18 cellular contexts compared by ENCODE assay signal in the genomic region with DNA sequence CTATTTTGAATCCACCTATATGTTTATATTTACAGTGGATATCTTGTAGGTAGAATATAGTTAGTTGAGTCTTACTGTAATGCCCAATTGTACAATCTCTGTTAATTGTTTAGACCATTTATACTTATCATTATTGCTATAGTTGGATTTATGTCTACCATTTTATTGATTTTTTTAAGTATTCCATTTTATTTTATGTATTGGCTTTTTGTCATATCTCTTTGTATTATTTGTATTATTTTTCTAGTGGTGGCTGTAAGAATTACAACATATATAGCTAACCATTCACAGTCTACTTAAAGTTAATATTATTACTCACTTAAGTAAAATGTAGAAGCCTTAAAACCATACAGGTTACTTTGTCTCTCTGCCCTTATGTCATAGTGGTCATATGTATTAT. TPM values are rescaled to one million over a fixed set of nuclear protein-coding genes. Genes with fewer than 3 reads are reported as not detected.
DNase-seq lines count a peak whose midpoint lies in the region; ATAC-seq, FAIRE-seq and TF ChIP-seq lines count a peak whose summit lies in the region.
"Had no signal": no experiment of that assay in that cellular context is flagged by ENCODE, and none has a peak within 500 bp of the region (broad histone marks: within the 10 kb centered on the region; RNA-seq: fewer than 3 reads in every experiment).

No MANE protein-coding gene starts in this region.

- no peak overlapping the region for H3K4me3 Mint-ChIP-seq in neural crest cell
- H3K4me3 Mint-ChIP-seq: CD14-positive monocyte had no signal

- H3K4me1 Mint-ChIP-seq in neural crest cell, result no peaks in the 10 kb centered on the region
- H3K4me1 Mint-ChIP-seq: CD14-positive monocyte had no signal

- no peaks in the 10 kb centered on the region for H3K27me3 Mint-ChIP-seq in neural crest cell (ENCODE audit: low read depth)

- H3K36me3 Mint-ChIP-seq in neural crest cell (ENCODE audit: low read depth), result no peaks in the 10 kb centered on the region
- H3K36me3 Mint-ChIP-seq: CD14-positive monocyte had no signal

- peak; percentile 27 for DNase-seq in ELR (ENCODE audit: low read depth)
- no peak for DNase-seq in MM.1S
- DNase-seq in neural crest cell (ENCODE audit: low read depth, low spot score), result no peak
- DNase-seq in NCI-H510A treated with DMSO at 0.1 percent for 48 hours (lab: John Stamatoyannopoulos, UW), result no peak
- DNase-seq in omental fat pad (ENCODE audit: low spot score), result no peak
- no peak for DNase-seq in NCI-H345 treated with DMSO at 0.1 percent for 48 hours (lab: John Stamatoyannopoulos, UW; ENCODE audit: unreplicated experiment)
- DNase-seq: ACHN, AML-193, DMS79, IMR-90, MG63, NCI-H1092 treated with DMSO at 0.1 percent for 48 hours, NCI-H2081 treated with DMSO at 0.1 percent for 48 hours, NCI-H524 had no signal

- no peaks in the 10 kb centered on the region for H3K27me3 ChIP-seq in MM.1S (replicated peaks; ENCODE audit: insufficient read depth, low read length)
- H3K27me3 ChIP-seq: MG63 had no signal

- no peak overlapping the region for H3K27ac Mint-ChIP-seq in neural crest cell (ENCODE audit: unreplicated experiment)
- H3K27ac Mint-ChIP-seq: CD14-positive monocyte had no signal

- H3K79me2 ChIP-seq in MM.1S (ENCODE audit: low read length), result no peaks in the 10 kb centered on the region

- no peak overlapping the region for H3K4me2 ChIP-seq in MM.1S (ENCODE audit: low read depth, low read length)

- TF ChIP-seq CTCF in MM.1S (IDR thresholded peaks at IDR 0.05; ENCODE audit: low read length), result peak; percentile 12; the same call in 1 of the 2 replicates
- TF ChIP-seq CTCF in neural crest cell (conservative IDR thresholded peaks at IDR 0.05), result peak; percentile 42
- TF ChIP-seq CTCF in omental fat pad (IDR thresholded peaks at IDR 0.05), result no peak

- H3K27ac ChIP-seq in MM.1S (ENCODE audit: low read length), result no peak overlapping the region

- FAIRE-seq in colon (lab: Jason Lieb, UNC), result peak; percentile 65
- FAIRE-seq: HTR-8/SVneo had no signal

- no peak overlapping the region for H3K9ac ChIP-seq in MM.1S (ENCODE audit: low read length)

- H2AFZ ChIP-seq in MM.1S (ENCODE audit: low read length), result no peak overlapping the region

- no peaks in the 10 kb centered on the region for H3K9me2 ChIP-seq in MM.1S (replicated peaks; ENCODE audit: insufficient read depth, low read length)

- H3K9me3 ChIP-seq in MM.1S (replicated peaks; ENCODE audit: insufficient read depth, low read length), result no peaks in the 10 kb centered on the region
- H3K9me3 ChIP-seq: HAP-1, MG63 had no signal

- no peaks in the 10 kb centered on the region for H3F3A ChIP-seq in MM.1S (ENCODE audit: insufficient read depth, low read length)

- no peaks in the 10 kb centered on the region for H3K4me1 ChIP-seq in MM.1S (ENCODE audit: low read length)
- H3K4me1 ChIP-seq: HAP-1 had no signal

- ATAC-seq in omental fat pad (ENCODE audit: low FRiP score), result no peak

- H3K9me3 Mint-ChIP-seq in neural crest cell, result peaks cover 4% of the 10 kb centered on the region

- H4K20me1 ChIP-seq in MM.1S (ENCODE audit: insufficient read depth, low read length), result no peaks in the 10 kb centered on the region

- H3K36me3 ChIP-seq in MM.1S (replicated peaks; ENCODE audit: insufficient read depth, low read length), result no peaks in the 10 kb centered on the region
- H3K36me3 ChIP-seq: HAP-1, MG63 had no signal

- no peak overlapping the region for H3K4me3 ChIP-seq in MM.1S (ENCODE audit: low read length)
- H3K4me3 ChIP-seq: HAP-1, MG63 had no signal

RNA-seq across cellular contexts. Expression of a gene that starts 46.1 kb away (rescaled TPM):
- total RNA-seq in neural crest cell, result not detected in 2 replicates
- not detected for total RNA-seq in omental fat pad
- total RNA-seq: IMR-90 had no signal

Comparison
In these comparisons a context has a peak if more than half of its experiments do, and no peak if none do; other contexts are left out.
1. CTCF ChIP-seq: peak in MM.1S (single experiment) and neural crest cell (single experiment); none in omental fat pad (0 of 3).